Comparison of ENCODE assay signal across 10 cellular contexts in genomic region chr4:163663454-163664225, GRCh38.
DNase-seq lines count a peak whose midpoint lies in the region; ATAC-seq and TF ChIP-seq lines count a peak whose summit lies in the region.
"Had no signal": no experiment of that assay in that cellular context is flagged by ENCODE, and none has a peak within 500 bp of the region (broad histone marks: within the 10 kb centered on the region; RNA-seq: fewer than 3 reads in every experiment).

No MANE protein-coding gene starts in this region.

- DNase-seq in fibroblast of mammary gland (ENCODE audit: low read depth) (peak; percentile 6), islet precursor cell (no peak), NCI-H82 treated with DMSO at 0.1 percent for 48 hours (lab: John Stamatoyannopoulos, UW; ENCODE audit: unreplicated experiment) (no peak), foreskin melanocyte (no peak), HuH-7.5 (ENCODE audit: low spot score) (no peak)
- DNase-seq: activated T-cell treated with anti-CD3 and anti-CD28 coated beads, Interleukin-2, amount 50 U/mL, for 48 hours; SJCRH30 had no signal

- H3K4me3 ChIP-seq in fibroblast of mammary gland (ENCODE audit: control insufficient read depth, low read depth, low read length): no peak overlapping the region
- H3K4me3 ChIP-seq: SJCRH30 had no signal

- TF ChIP-seq CTCF in fibroblast of mammary gland (conservative IDR thresholded peaks at IDR 0.05; ENCODE audit: control insufficient read depth, insufficient read depth, low read depth, low read length): no peak

- ATAC-seq in GM18511 (IDR thresholded peaks at IDR 0.05; ENCODE audit: unreplicated experiment) (peak; percentile 78), GM21515 (IDR thresholded peaks at IDR 0.05; ENCODE audit: unreplicated experiment) (peak; percentile 81), HG03175 (IDR thresholded peaks at IDR 0.05; ENCODE audit: unreplicated experiment) (peak; percentile 84)
